17 cellular contexts compared by ENCODE assay signal in the genomic region with DNA sequence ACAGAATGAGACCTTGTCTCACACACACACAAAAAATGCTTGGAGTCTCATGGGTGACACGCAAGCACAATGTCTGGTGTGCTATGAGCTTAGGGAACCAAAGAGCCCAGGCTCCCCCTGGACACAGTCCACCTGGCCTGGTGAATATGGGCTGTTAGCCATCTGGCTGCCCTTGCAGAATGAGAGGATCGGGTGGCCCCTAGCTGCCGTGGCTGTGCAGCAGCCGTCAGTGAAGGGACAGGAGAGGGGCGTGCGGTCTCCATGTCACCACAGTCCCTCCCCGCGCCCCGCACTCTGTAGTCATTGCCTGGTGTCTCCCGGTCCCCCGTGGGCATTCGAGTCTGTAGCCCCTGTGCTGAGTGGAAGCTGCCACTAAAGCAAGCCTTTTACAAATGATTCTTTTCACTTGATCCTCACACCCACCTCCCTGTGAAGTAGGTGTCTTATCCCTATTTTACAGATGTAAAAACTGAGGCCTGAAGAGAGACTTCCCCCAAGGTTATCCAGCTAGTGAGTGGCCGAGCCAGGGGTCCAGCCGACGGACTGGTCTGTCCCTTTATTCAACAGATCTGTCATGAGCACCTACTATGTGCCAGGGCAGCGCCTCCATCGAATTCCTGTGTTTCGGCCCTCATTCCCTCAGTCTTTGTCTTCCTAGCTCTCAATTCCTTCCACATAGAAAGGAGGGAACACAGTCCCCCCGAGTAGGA. TPM values are rescaled to one million over a fixed set of nuclear protein-coding genes. Genes with fewer than 3 reads are reported as not detected.
A peak's percentile ranks its signal among the peaks of the same experiment; 100 is the strongest.
DNase-seq lines count a peak whose midpoint lies in the region; ATAC-seq and TF ChIP-seq lines count a peak whose summit lies in the region.
"Had no signal": no experiment of that assay in that cellular context is flagged by ENCODE, and none has a peak within 500 bp of the region (broad histone marks: within the 10 kb centered on the region; RNA-seq: fewer than 3 reads in every experiment).

No MANE protein-coding gene starts in this region.

- peak overlapping the region; percentile 82 for H3K27ac Mint-ChIP-seq in glutamatergic neuron (ENCODE audit: unreplicated experiment)
- H3K27ac Mint-ChIP-seq in type B pancreatic cell: no peak overlapping the region
- H3K27ac Mint-ChIP-seq: CD4-positive, alpha-beta T cell; IgD-negative memory B cell had no signal

- no peaks in the 10 kb centered on the region for H3K36me3 ChIP-seq in right atrium auricular region
- H3K36me3 ChIP-seq in liver (ENCODE audit: control insufficient read depth in 4 of 4, insufficient read depth in 3 of 4, low read depth in 1 of 4, low read length in 3 of 4): peaks cover 6 to 18% (median 11%) of the 10 kb centered on the region in 4 donors
- peaks cover 0 to 94% (median 25%) of the 10 kb centered on the region in 6 donors for H3K36me3 ChIP-seq in spleen

- TF ChIP-seq POLR2A in spleen (IDR thresholded peaks at IDR 0.05): no peak

- H3K9me3 Mint-ChIP-seq in glutamatergic neuron (ENCODE audit: unreplicated experiment): peaks cover 16% of the 10 kb centered on the region
- H3K9me3 Mint-ChIP-seq in type B pancreatic cell: no peaks in the 10 kb centered on the region
- H3K9me3 Mint-ChIP-seq: CD4-positive, alpha-beta T cell; IgD-negative memory B cell had no signal

- TF ChIP-seq CTCF in right atrium auricular region (IDR thresholded peaks at IDR 0.05) (peak in 1 of 2 donors; percentile 42), glutamatergic neuron (IDR thresholded peaks at IDR 0.05; ENCODE audit: partially characterized antibody, unreplicated experiment) (no peak), liver (IDR thresholded peaks at IDR 0.05; ENCODE audit: low read depth, low read length, missing input control) (peak; percentile 14), type B pancreatic cell (conservative IDR thresholded peaks at IDR 0.05) (no peak), spleen (IDR thresholded peaks at IDR 0.05 in 8 of 11, conservative IDR thresholded peaks at IDR 0.05 in 3 of 11) (no peak)

- H3K4me1 ChIP-seq in right atrium auricular region (peaks cover 0 to 7% of the 10 kb centered on the region in 2 donors), liver (ENCODE audit: control insufficient read depth in 4 of 4, insufficient read depth in 4 of 4, low read length in 3 of 4) (peaks cover 5 to 52% (median 35%) of the 10 kb centered on the region in 4 donors), spleen (peaks cover 0 to 31% (median 9%) of the 10 kb centered on the region in 6 donors)
- H3K4me1 ChIP-seq: A549 had no signal

- no peak overlapping the region for H3K9ac ChIP-seq in liver (ENCODE audit: low read depth in 1 of 2, low read length in 2 of 2)
- H3K9ac ChIP-seq: GM23248 had no signal

- peaks cover 8% of the 10 kb centered on the region for H3K36me3 Mint-ChIP-seq in glutamatergic neuron (ENCODE audit: unreplicated experiment)
- H3K36me3 Mint-ChIP-seq in type B pancreatic cell: peaks cover 3% of the 10 kb centered on the region

- H3K4me1 Mint-ChIP-seq in glutamatergic neuron (ENCODE audit: low read depth, unreplicated experiment): peaks cover 42% of the 10 kb centered on the region
- peaks cover 6% of the 10 kb centered on the region for H3K4me1 Mint-ChIP-seq in type B pancreatic cell (ENCODE audit: unreplicated experiment)

- WGBS in liver: 81% methylated on average over 19 of the region's 19 CpGs
- WGBS in spleen, 5 donors: 90 to 96% (median 93%) methylated on average over 19 of the region's 19 CpGs

- DNase-seq in Right ventricle myocardium inferior (ENCODE audit: missing footprints) (no peak), right atrium auricular region (ENCODE audit: low spot score) (no peak), glutamatergic neuron (peak; percentile 51), type B pancreatic cell (ENCODE audit: extremely low spot score, unreplicated experiment) (no peak), islet precursor cell (no peak), spleen (no peak)
- DNase-seq in activated CD4-positive, CD25-positive, alpha-beta regulatory T cell treated with anti-CD3 and anti-CD28 coated beads, Interleukin-2, amount 50 U/mL, for 72 hours: no peak
- DNase-seq: CD4-positive, alpha-beta T cell; DMS79 treated with DMSO at 0.1 percent for 48 hours; GF-D8; GM23248; NCI-H1417 treated with DMSO at 0.1 percent for 48 hours; NCI-H526 treated with DMSO at 0.1 percent for 48 hours; PC-9 had no signal

- H3K27me3 ChIP-seq in right atrium auricular region (no peaks in the 10 kb centered on the region), liver (ENCODE audit: control insufficient read depth in 4 of 4, insufficient read depth in 4 of 4, low read length in 3 of 4) (no peaks in the 10 kb centered on the region), spleen (replicated peaks in 1 of 7) (no peaks in the 10 kb centered on the region)

- peak; percentile 60 to 67 for TF ChIP-seq RAD21 in liver (IDR thresholded peaks at IDR 0.05)

- H3K27me3 Mint-ChIP-seq in glutamatergic neuron (ENCODE audit: unreplicated experiment) (peaks cover 19% of the 10 kb centered on the region), type B pancreatic cell (no peaks in the 10 kb centered on the region)
- H3K27me3 Mint-ChIP-seq: CD4-positive, alpha-beta T cell; IgD-negative memory B cell had no signal

- H3K27ac ChIP-seq in right atrium auricular region: peak overlapping the region in 1 of 2 donors; percentile 24
- H3K27ac ChIP-seq in liver (ENCODE audit: low read depth in 1 of 2, low read length in 2 of 2): no peak overlapping the region
- H3K27ac ChIP-seq in spleen: no peak overlapping the region
- H3K27ac ChIP-seq: A549, GM23248, PC-9 had no signal

- intact Hi-C loops in Right ventricle myocardium inferior (cut with DNase I): loop anchor here (10.0 kb wide), 1 partner anchor 158 kb away; no protein-coding TSS in a partner anchor
- intact Hi-C loops in spleen (cut with DNase I; ENCODE audit: low total_unique reads): loop anchor here (10.0 kb wide), 1 partner anchor 122 kb away; the partner anchor contains the start of gene FAM222A

- H3K9me3 ChIP-seq in right atrium auricular region: no peaks in the 10 kb centered on the region
- H3K9me3 ChIP-seq in liver (ENCODE audit: control insufficient read depth in 4 of 4, low read length in 3 of 4): no peaks in the 10 kb centered on the region
- H3K9me3 ChIP-seq in spleen: no peaks in the 10 kb centered on the region
- H3K9me3 ChIP-seq: A549 had no signal

- H3K4me3 Mint-ChIP-seq in glutamatergic neuron (ENCODE audit: unreplicated experiment) (peak overlapping the region; percentile 46), type B pancreatic cell (no peak overlapping the region)
- H3K4me3 Mint-ChIP-seq: CD4-positive, alpha-beta T cell had no signal

- H3K4me3 ChIP-seq in right atrium auricular region (no peak overlapping the region), liver (ENCODE audit: low read depth in 1 of 3, low read length in 3 of 3) (no peak overlapping the region), spleen (no peak overlapping the region)
- H3K4me3 ChIP-seq: A549, GM23248, PC-9 had no signal

- ATAC-seq in Right ventricle myocardium inferior: peak; percentile 81
- ATAC-seq: A549 had no signal

TF ChIP-seq in liver, 16 proteins besides CTCF, POLR2A, EP300 and RAD21:
- peak in 1 of 2 donors; percentile 45 for TF ChIP-seq HNF4A (conservative IDR thresholded peaks at IDR 0.05)
- no peak for TF ChIP-seq HNF4G (IDR thresholded peaks at IDR 0.05)

RNA-seq across cellular contexts. Expression of gene MVK, which starts 18.8 kb away (rescaled TPM):
- total RNA-seq in Right ventricle myocardium inferior (11.8 TPM), right atrium auricular region (1 to 10 TPM; 5.5 to 7.5 TPM), glutamatergic neuron (ENCODE audit: unreplicated experiment) (53.6 TPM), liver (10 to 100 TPM; 34.9 to 50.3 TPM), type B pancreatic cell (ENCODE audit: low replicate concordance) (27.0 and 28.1 TPM in 2 replicates), spleen (10 to 100 TPM in 2 of 7 donors, 1 to 10 TPM in 5; 6.2 to 11.4 (median 9.2) TPM)
- polyA plus RNA-seq in liver (10 to 100 TPM; 39.0 to 43.8 TPM), spleen (10 to 100 TPM in 2 of 3 donors, 1 to 10 TPM in 1; 7.8 to 16.5 (median 11.3) TPM)

RNA-seq across cellular contexts. Expression of gene MMAB, which starts 19.0 kb away (rescaled TPM):
- total RNA-seq in Right ventricle myocardium inferior (61.7 TPM), right atrium auricular region (10 to 100 TPM; 30.3 to 53.1 TPM), glutamatergic neuron (ENCODE audit: unreplicated experiment) (28.7 TPM), liver (10 to 100 TPM; 47.1 to 63.5 TPM), type B pancreatic cell (ENCODE audit: low replicate concordance) (38.1 and 39.0 TPM in 2 replicates), spleen (10 to 100 TPM; 14.5 to 23.0 (median 19.3) TPM)
- polyA plus RNA-seq in liver (100 to 1,000 TPM in 1 of 2 donors, 10 to 100 TPM in 1; 90.6 to 101 TPM), spleen (10 to 100 TPM; 31.1 to 41.7 (median 33.6) TPM)
